7 cellular contexts compared by ENCODE assay signal in the genomic region with DNA sequence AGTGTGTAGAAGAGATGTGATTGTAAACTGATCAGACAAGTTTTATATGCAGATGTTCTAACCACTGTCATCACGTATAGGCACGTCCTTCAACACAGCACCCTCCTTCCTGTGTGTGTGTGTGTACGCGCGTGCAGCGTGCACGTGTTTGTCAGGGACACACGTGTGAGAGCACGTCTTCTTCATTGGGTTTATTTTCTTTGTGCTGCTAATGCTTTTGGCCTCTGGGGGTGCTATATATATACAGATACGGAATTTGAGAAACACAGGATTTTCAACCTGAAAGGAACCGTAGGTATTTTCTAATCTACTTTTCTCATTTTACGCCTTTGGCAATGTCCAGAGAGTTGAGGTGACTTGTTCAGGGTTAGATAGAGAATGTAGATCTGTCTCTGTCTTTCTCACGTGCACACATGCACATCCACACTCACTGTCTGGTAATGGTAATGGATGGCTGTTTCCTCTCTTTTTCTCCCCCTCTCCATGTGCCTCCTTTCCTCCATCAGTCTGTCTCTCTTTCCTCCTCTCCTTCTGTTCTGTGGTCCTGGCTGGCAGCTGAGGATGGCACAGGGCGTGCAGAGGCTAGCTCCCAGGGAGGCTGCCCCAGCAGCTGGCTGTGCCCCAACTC. TPM values are rescaled to one million over a fixed set of nuclear protein-coding genes. Genes with fewer than 3 reads are reported as not detected.
DNase-seq lines count a peak whose midpoint lies in the region; ATAC-seq, FAIRE-seq and TF ChIP-seq lines count a peak whose summit lies in the region.

No MANE protein-coding gene starts in this region.

- no peaks in the 10 kb centered on the region for H3K9me3 ChIP-seq in transverse colon

- no peaks in the 10 kb centered on the region for H3K4me1 ChIP-seq in transverse colon

- in situ Hi-C loops in transverse colon (cut with MboI; ENCODE audit: low pct_ligation_motif_present in 1 of 4, low pct_unique_long_range_greater_than_20kb in 1 of 4, low sequenced_read_pairs in 3 of 4): no loop called here

- H3K27me3 ChIP-seq in transverse colon: peaks cover 15% of the 10 kb centered on the region

- DNase-seq in NCI-H748 (lab: John Stamatoyannopoulos, UW; ENCODE audit: unreplicated experiment): peak; percentile 69
- DNase-seq in fibroblast of pulmonary artery (ENCODE audit: low read depth): peak; percentile 67
- DNase-seq in transverse colon: no peak
- no peak for DNase-seq in HTR-8/SVneo (ENCODE audit: insufficient read length, low spot score)

- intact Hi-C loops in transverse colon (cut with DNase I; ENCODE audit: low total_unique reads): no loop called here

- no peak for TF ChIP-seq EP300 in transverse colon (IDR thresholded peaks at IDR 0.05; ENCODE audit: low read depth)

- no peak for FAIRE-seq in HTR-8/SVneo (lab: Jason Lieb, UNC)

- 9 to 20% methylated on average over 4 to 14 of the region's 14 CpGs for WGBS in transverse colon (ENCODE audit: low coverage in 1 of 2), 2 donors

- H3K4me3 ChIP-seq in fibroblast of pulmonary artery (replicated peaks; ENCODE audit: low read depth, low read length): no peak overlapping the region
- H3K4me3 ChIP-seq in transverse colon: no peak overlapping the region

- no peak for TF ChIP-seq POLR2A in transverse colon (IDR thresholded peaks at IDR 0.05)

- peak; percentile 59 for ATAC-seq in HG02610 (IDR thresholded peaks at IDR 0.05; ENCODE audit: unreplicated experiment)
- ATAC-seq in GM21619 (IDR thresholded peaks at IDR 0.05; ENCODE audit: unreplicated experiment): no peak

- peak; percentile 39 for TF ChIP-seq CTCF in GM12873 (IDR thresholded peaks at IDR 0.05; ENCODE audit: insufficient read depth, low read depth, low read length, missing control alignments)
- TF ChIP-seq CTCF in fibroblast of pulmonary artery (IDR thresholded peaks at IDR 0.05; ENCODE audit: low read length, missing control alignments): peak; percentile 60
- TF ChIP-seq CTCF in transverse colon (IDR thresholded peaks at IDR 0.05): peak in 3 of 5 experiments; percentile 10 to 26 (median 25)

- H3K36me3 ChIP-seq in transverse colon: no peaks in the 10 kb centered on the region

- no peak overlapping the region for H3K27ac ChIP-seq in transverse colon

RNA-seq across cellular contexts. Expression of gene CELF4, which starts 13.4 kb away (rescaled TPM):
- total RNA-seq in transverse colon: under 1 TPM in 2 of 4 donors, not detected in 2; 0.14 to 0.75 TPM

Comparison
In these comparisons a context has a peak if more than half of its experiments do, and no peak if none do; other contexts are left out.
1. DNase-seq: peak in NCI-H748 (single experiment) and fibroblast of pulmonary artery (single experiment); none in transverse colon (single experiment) and HTR-8/SVneo (single experiment).
2. Peak in every context shown above with its lines, with median percentiles within 50 percentile points of each other: CTCF ChIP-seq.